Comparison of ENCODE assay signal across 14 cellular contexts in genomic region chr3:31448882-31449243, GRCh38.
A peak's percentile ranks its signal among the peaks of the same experiment; 100 is the strongest.
DNase-seq lines count a peak whose midpoint lies in the region; ATAC-seq and TF ChIP-seq lines count a peak whose summit lies in the region.
"Had no signal": no experiment of that assay in that cellular context is flagged by ENCODE, and none has a peak within 500 bp of the region (broad histone marks: within the 10 kb centered on the region; RNA-seq: fewer than 3 reads in every experiment).

No MANE protein-coding gene starts in this region.

- TF ChIP-seq CTCF in endodermal cell (conservative IDR thresholded peaks at IDR 0.05) (peak; percentile 1), uterus (IDR thresholded peaks at IDR 0.05) (no peak), lower lobe of right lung (IDR thresholded peaks at IDR 0.05) (no peak)

- H3K9me3 Mint-ChIP-seq in activated CD8-positive, alpha-beta memory T cell treated with anti-CD3 and anti-CD28 coated beads, Interleukin-2, amount 10 ng/mL, durations not matched to agents 7 days and 5 days (ENCODE audit: low read depth): peaks cover 3% of the 10 kb centered on the region
- H3K9me3 Mint-ChIP-seq in endodermal cell: no peaks in the 10 kb centered on the region
- H3K9me3 Mint-ChIP-seq: effector memory CD8-positive, alpha-beta T cell had no signal

- no peak for DNase-seq in activated CD8-positive, alpha-beta memory T cell treated with anti-CD3 and anti-CD28 coated beads, Interleukin-2, amount 10 ng/mL, durations not matched to agents 7 days and 5 days
- no peak for DNase-seq in activated CD8-positive, alpha-beta memory T cell treated with anti-CD3 and anti-CD28 coated beads, Interleukin-2, amount 50 U/mL, for 4 hours
- DNase-seq in endodermal cell (no peak), EL (no peak), uterus (no peak), lower lobe of right lung (no peak)
- DNase-seq: glutamatergic neuron had no signal

- CTCF ChIA-PET in activated CD8-positive, alpha-beta memory T cell treated with anti-CD3 and anti-CD28 coated beads, Interleukin-2, amount 10 ng/mL, durations not matched to agents 7 days and 5 days (lab: Charles Lee): interaction anchor here (1.3 kb wide), 1 partner anchor 12 kb away, joined by 3 read pairs; no protein-coding TSS in a partner anchor

- peaks cover 11% of the 10 kb centered on the region for H3K4me1 Mint-ChIP-seq in activated CD8-positive, alpha-beta memory T cell treated with anti-CD3 and anti-CD28 coated beads, Interleukin-2, amount 10 ng/mL, durations not matched to agents 7 days and 5 days
- peaks cover 9% of the 10 kb centered on the region for H3K4me1 Mint-ChIP-seq in endodermal cell

- H3K27ac Mint-ChIP-seq in activated CD8-positive, alpha-beta memory T cell treated with anti-CD3 and anti-CD28 coated beads, Interleukin-2, amount 10 ng/mL, durations not matched to agents 7 days and 5 days: peak overlapping the region; percentile 2
- H3K27ac Mint-ChIP-seq in endodermal cell: no peak overlapping the region
- H3K27ac Mint-ChIP-seq: effector memory CD8-positive, alpha-beta T cell had no signal

- intact Hi-C loops in uterus (cut with DNase I; ENCODE audit: low total_unique reads): no loop called here
- intact Hi-C loops in lower lobe of right lung (cut with DNase I): no loop called here

- H3K9me3 ChIP-seq in endodermal cell (ENCODE audit: control insufficient read depth, low read length) (no peaks in the 10 kb centered on the region), uterus (no peaks in the 10 kb centered on the region), lower lobe of right lung (peaks cover 5% of the 10 kb centered on the region)

- H3K27ac ChIP-seq in endodermal cell (ENCODE audit: low read depth, low read length) (no peak overlapping the region), uterus (no peak overlapping the region), lower lobe of right lung (no peak overlapping the region)
- H3K27ac ChIP-seq: left lung, skin epidermis, transverse colon had no signal

- no peaks in the 10 kb centered on the region for H3K4me1 ChIP-seq in endodermal cell (ENCODE audit: control insufficient read depth, insufficient read depth, low read length)
- no peaks in the 10 kb centered on the region for H3K4me1 ChIP-seq in uterus
- H3K4me1 ChIP-seq in lower lobe of right lung: no peaks in the 10 kb centered on the region
- H3K4me1 ChIP-seq: left lung had no signal

- 100% methylated on average over 1 of the region's 1 CpG; no CpG with 5 or more reads in 1 of the 2 experiments for WGBS in endodermal cell (ENCODE audit: insufficient coverage in 1 of 2, insufficient read length in 1 of 2), 2 experiments

- no peaks in the 10 kb centered on the region for H3K27me3 ChIP-seq in endodermal cell (ENCODE audit: control insufficient read depth, insufficient read depth, low read length, poor library complexity, severe bottlenecking)
- H3K27me3 ChIP-seq in uterus: no peaks in the 10 kb centered on the region
- H3K27me3 ChIP-seq in lower lobe of right lung (ENCODE audit: low read depth): no peaks in the 10 kb centered on the region
- H3K27me3 ChIP-seq: left lung, transverse colon had no signal

- H3K4me3 ChIP-seq in endodermal cell (ENCODE audit: low read length): no peak overlapping the region
- H3K4me3 ChIP-seq in uterus: no peak overlapping the region
- no peak overlapping the region for H3K4me3 ChIP-seq in lower lobe of right lung
- H3K4me3 ChIP-seq: left lung, skin epidermis, transverse colon had no signal

- TF ChIP-seq POLR2A in uterus (IDR thresholded peaks at IDR 0.05): no peak

- H3K9ac ChIP-seq in endodermal cell (ENCODE audit: extremely low read depth, low read length, poor library complexity, severe bottlenecking): no peak overlapping the region

- no peak for ATAC-seq in activated CD8-positive, alpha-beta memory T cell treated with anti-CD3 and anti-CD28 coated beads, Interleukin-2, amount 10 ng/mL, durations not matched to agents 7 days and 5 days
- ATAC-seq in GM21723 (IDR thresholded peaks at IDR 0.05; ENCODE audit: unreplicated experiment) (peak; percentile 43), HG03432 (IDR thresholded peaks at IDR 0.05; ENCODE audit: unreplicated experiment) (peak; percentile 43), lower lobe of right lung (no peak)

- no peak overlapping the region for H3K4me3 Mint-ChIP-seq in activated CD8-positive, alpha-beta memory T cell treated with anti-CD3 and anti-CD28 coated beads, Interleukin-2, amount 10 ng/mL, durations not matched to agents 7 days and 5 days
- no peak overlapping the region for H3K4me3 Mint-ChIP-seq in endodermal cell
- H3K4me3 Mint-ChIP-seq: neural crest cell had no signal

- no peaks in the 10 kb centered on the region for H3K27me3 Mint-ChIP-seq in activated CD8-positive, alpha-beta memory T cell treated with anti-CD3 and anti-CD28 coated beads, Interleukin-2, amount 10 ng/mL, durations not matched to agents 7 days and 5 days
- H3K27me3 Mint-ChIP-seq in endodermal cell (ENCODE audit: insufficient read depth): no peaks in the 10 kb centered on the region
- H3K27me3 Mint-ChIP-seq: effector memory CD8-positive, alpha-beta T cell had no signal

- H3K36me3 Mint-ChIP-seq in activated CD8-positive, alpha-beta memory T cell treated with anti-CD3 and anti-CD28 coated beads, Interleukin-2, amount 10 ng/mL, durations not matched to agents 7 days and 5 days: peaks cover 7% of the 10 kb centered on the region
- H3K36me3 Mint-ChIP-seq in endodermal cell (ENCODE audit: low read depth): no peaks in the 10 kb centered on the region

- H3K36me3 ChIP-seq in endodermal cell (ENCODE audit: control insufficient read depth, insufficient read depth, low read length) (no peaks in the 10 kb centered on the region), uterus (no peaks in the 10 kb centered on the region), lower lobe of right lung (no peaks in the 10 kb centered on the region)
- H3K36me3 ChIP-seq: left lung, transverse colon had no signal

Comparison
In these comparisons a context has a peak if more than half of its experiments do, and no peak if none do; other contexts are left out.
1. ATAC-seq: peak in GM21723 (single experiment) and HG03432 (single experiment); none in activated CD8-positive, alpha-beta memory T cell treated with anti-CD3 and anti-CD28 coated beads, Interleukin-2, amount 10 ng/mL, durations not matched to agents 7 days and 5 days (single experiment) and lower lobe of right lung (0 of 2).